9 cellular contexts compared by ENCODE assay signal in genomic region chr9:133460405-133461175, GRCh38. TPM values are rescaled to one million over a fixed set of nuclear protein-coding genes. Genes with fewer than 3 reads are reported as not detected.
DNase-seq lines count a peak whose midpoint lies in the region; ATAC-seq, FAIRE-seq and TF ChIP-seq lines count a peak whose summit lies in the region.
"Had no signal": no experiment of that assay in that cellular context is flagged by ENCODE, and none has a peak within 500 bp of the region (broad histone marks: within the 10 kb centered on the region; RNA-seq: fewer than 3 reads in every experiment).

No MANE protein-coding gene starts in this region.

- H3K36me3 ChIP-seq in ES-I3 (ENCODE audit: insufficient read depth, low read length) (no peaks in the 10 kb centered on the region), HUES64 (ENCODE audit: insufficient read depth, low read length) (peaks cover 2% of the 10 kb centered on the region), endothelial cell of umbilical vein (ENCODE audit: control insufficient read depth in 2 of 2, extremely low read depth in 1 of 2, insufficient read depth in 2 of 2, low read length in 2 of 2) (no peaks in the 10 kb centered on the region), mucosa of stomach (ENCODE audit: control insufficient read depth, insufficient read depth, low read length) (no peaks in the 10 kb centered on the region)

- 13% methylated on average over 28 of the region's 30 CpGs for WGBS in HUES64

- H2AFZ ChIP-seq in endothelial cell of umbilical vein (ENCODE audit: low read depth, low read length), result peak overlapping the region; percentile 75

- ATAC-seq in GM21381 (IDR thresholded peaks at IDR 0.05; ENCODE audit: unreplicated experiment), result peak; percentile 24

- no peaks in the 10 kb centered on the region for H3K9me3 ChIP-seq in ES-I3 (ENCODE audit: control insufficient read depth, insufficient read depth, low read length)
- H3K9me3 ChIP-seq in HUES64 (ENCODE audit: insufficient read depth, low read depth, low read length), result no peaks in the 10 kb centered on the region
- no peaks in the 10 kb centered on the region for H3K9me3 ChIP-seq in endothelial cell of umbilical vein (replicated peaks; ENCODE audit: control insufficient read depth, insufficient read depth, low read length)
- H3K9me3 ChIP-seq in mucosa of stomach (ENCODE audit: control insufficient read depth, low read length), result no peaks in the 10 kb centered on the region

- dilution Hi-C loops in endothelial cell of umbilical vein (cut with MboI; ENCODE audit: extremely low pct_ligation_motif_present, low sequenced_read_pairs), result no loop called here

- no peak for FAIRE-seq in endothelial cell of umbilical vein (lab: Jason Lieb, UNC)
- FAIRE-seq: colon had no signal

- POLR2A ChIA-PET in endothelial cell of umbilical vein (lab: Charles Lee), result interaction anchor here (0.6 to 1.5 kb wide), 3 partner anchors 17 to 218 kb away, joined by 4 to 8 read pairs (median 8); partner anchors contain the start of genes MED22, RPL7A and SLC2A6

- no TSS peak for BruUV-seq in endothelial cell of umbilical vein (replicated peaks; lab: Mats Ljungman, UMichigan)

- H3K4me3 ChIP-seq in HUES64 (ENCODE audit: low read length), result peak overlapping the region; percentile 98
- H3K4me3 ChIP-seq in endothelial cell of umbilical vein (replicated peaks in 1 of 3; ENCODE audit: insufficient read depth in 1 of 3, low read depth in 1 of 3, low read length in 3 of 3), result peak overlapping the region in 2 of 3 experiments; percentile 60 to 82
- H3K4me3 ChIP-seq in mucosa of stomach (ENCODE audit: low read length), result peak overlapping the region; percentile 33

- no peak for TF ChIP-seq CTCF in endothelial cell of umbilical vein (IDR thresholded peaks at IDR 0.05; ENCODE audit: extremely low read depth in 1 of 2, insufficient read depth in 1 of 2, low read depth in 1 of 2, low read length in 2 of 2)

- H3K27me3 ChIP-seq in HUES64 (ENCODE audit: insufficient read depth, low read length) (0 out of 2 replicates have a peak, but pooled peaks cover 2% of the 10 kb centered on the region), endothelial cell of umbilical vein (ENCODE audit: control insufficient read depth in 2 of 2, insufficient read depth in 2 of 2, low read length in 2 of 2) (no peaks in the 10 kb centered on the region), mucosa of stomach (ENCODE audit: control insufficient read depth, insufficient read depth, low read length) (no peaks in the 10 kb centered on the region)

- no peaks in the 10 kb centered on the region for H3K9me1 ChIP-seq in endothelial cell of umbilical vein (replicated peaks; ENCODE audit: control insufficient read depth, extremely low read depth, insufficient read depth, low read length)

- no peaks in the 10 kb centered on the region for H3K79me2 ChIP-seq in endothelial cell of umbilical vein (ENCODE audit: control insufficient read depth, insufficient read depth, low read length)

- H3K4me1 ChIP-seq in ES-I3 (ENCODE audit: insufficient read depth, low read length), result peaks cover 19% of the 10 kb centered on the region; the same call in 1 of the 2 replicates
- peaks cover 12% of the 10 kb centered on the region for H3K4me1 ChIP-seq in HUES64 (ENCODE audit: insufficient read depth, low read length)
- H3K4me1 ChIP-seq in endothelial cell of umbilical vein (ENCODE audit: control insufficient read depth, extremely low read depth, insufficient read depth, low read length), result peaks cover 9% of the 10 kb centered on the region
- H3K4me1 ChIP-seq in mucosa of stomach (ENCODE audit: control insufficient read depth, insufficient read depth, low read length), result peaks cover 30% of the 10 kb centered on the region

- DNase-seq in SW480 (ENCODE audit: low spot score), result peak; percentile 63
- DNase-seq in endothelial cell of umbilical vein (ENCODE audit: low read depth, low spot score), result peak; percentile 23
- no peak for DNase-seq in EL
- DNase-seq in NOMO-1 treated with DMSO at 0.1 percent for 48 hours (lab: John Stamatoyannopoulos, UW; ENCODE audit: unreplicated experiment), result no peak

- no peaks in the 10 kb centered on the region for H4K20me1 ChIP-seq in endothelial cell of umbilical vein (replicated peaks; ENCODE audit: control insufficient read depth, extremely low read depth, insufficient read depth, low read length)

- H3K4me2 ChIP-seq in endothelial cell of umbilical vein (ENCODE audit: insufficient read depth, low read length), result peak overlapping the region; percentile 74

- peak overlapping the region; percentile 85 for H3K9ac ChIP-seq in ES-I3 (ENCODE audit: low read depth, low read length)
- peak overlapping the region; percentile 67 for H3K9ac ChIP-seq in HUES64 (ENCODE audit: low read depth, low read length)
- H3K9ac ChIP-seq in endothelial cell of umbilical vein (replicated peaks; ENCODE audit: extremely low read depth, insufficient read depth, low read length), result peak overlapping the region; percentile 86
- H3K9ac ChIP-seq in mucosa of stomach (ENCODE audit: low read length), result peak overlapping the region; percentile 79

- intact Hi-C loops in endothelial cell of umbilical vein (cut with micrococcal nuclease), result no loop called here

- TF ChIP-seq POLR2A in endothelial cell of umbilical vein (IDR thresholded peaks at IDR 0.05; ENCODE audit: low read depth, low read length), result no peak

- H3K27ac ChIP-seq in HUES64 (ENCODE audit: low read depth, low read length) (peak overlapping the region; percentile 99; the same call in 1 of the 2 replicates), endothelial cell of umbilical vein (ENCODE audit: insufficient read depth, low read depth, low read length) (no peak overlapping the region)

- CTCF ChIA-PET in endothelial cell of umbilical vein (lab: Charles Lee), result interaction anchor here (0.5 to 1.5 kb wide), 2 partner anchors 9 to 274 kb away, joined by 3 to 4 read pairs; no protein-coding TSS in a partner anchor

TF ChIP-seq in endothelial cell of umbilical vein, 7 proteins besides CTCF, POLR2A, EP300 and RAD21 (continues in another document):
- TF ChIP-seq GATA2 (IDR thresholded peaks at IDR 0.05; ENCODE audit: insufficient read depth, insufficient read length, low read depth, low read length) (no peak), JUN (IDR thresholded peaks at IDR 0.05; ENCODE audit: borderline replicate concordance, insufficient read depth, insufficient read length, low read depth) (no peak), POLR2AphosphoS5 (IDR thresholded peaks at IDR 0.05; ENCODE audit: insufficient read depth, low read depth, low read length) (no peak), MYC (IDR thresholded peaks at IDR 0.05; ENCODE audit: low read depth, low read length) (no peak), FOS (IDR thresholded peaks at IDR 0.05; ENCODE audit: borderline replicate concordance, insufficient read depth, low read length) (no peak)
- TF ChIP-seq, protein P1, sequence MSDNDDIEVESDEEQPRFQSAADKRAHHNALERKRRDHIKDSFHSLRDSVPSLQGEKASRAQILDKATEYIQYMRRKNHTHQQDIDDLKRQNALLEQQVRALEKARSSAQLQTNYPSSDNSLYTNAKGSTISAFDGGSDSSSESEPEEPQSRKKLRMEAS (IDR thresholded peaks at IDR 0.05; ENCODE audit: insufficient read depth, insufficient read length), result no peak

RNA-seq across cellular contexts. Expression of gene CACFD1, which starts 0.8 kb away (rescaled TPM):
- polyA plus RNA-seq in HUES64 (2013, experiment 1 of 2), result 12.7 TPM
- 13.3 TPM for polyA plus RNA-seq in HUES64 (2013, experiment 2 of 2)
- 9.7 and 9.8 TPM in 2 replicates for total RNA-seq in endothelial cell of umbilical vein
- polyA plus RNA-seq in endothelial cell of umbilical vein, result 11.5 and 14.0 TPM in 2 replicates
- polyA plus RNA-seq in endothelial cell of umbilical vein (2011; cell fraction: cytosol; rRNA removed), result 8.3 and 10.5 TPM in 2 replicates
- polyA plus RNA-seq in endothelial cell of umbilical vein (2011; cell fraction: nucleus; rRNA removed), result 12.6 and 12.9 TPM in 2 replicates
- 4.2 and 7.4 TPM in 2 replicates for polyA plus RNA-seq in endothelial cell of umbilical vein (2012)
- polyA minus RNA-seq in endothelial cell of umbilical vein, result 15.5 and 23.6 TPM in 2 replicates
- 4.8 TPM for polyA minus RNA-seq in endothelial cell of umbilical vein (2011; cell fraction: cytosol; rRNA and poly(A)+ RNA removed)
- polyA minus RNA-seq in endothelial cell of umbilical vein (2011; cell fraction: nucleus; rRNA and poly(A)+ RNA removed), result 12.0 and 13.8 TPM in 2 replicates

RNA-seq across cellular contexts. Expression of gene SLC2A6, which starts 18.3 kb away (rescaled TPM):
- 15.8 TPM for polyA plus RNA-seq in HUES64 (2013, experiment 1 of 2)
- polyA plus RNA-seq in HUES64 (2013, experiment 2 of 2), result 13.8 TPM
- total RNA-seq in endothelial cell of umbilical vein, result 35.7 and 39.0 TPM in 2 replicates
- polyA plus RNA-seq in endothelial cell of umbilical vein, result 39.6 and 56.1 TPM in 2 replicates
- 22.2 and 35.3 TPM in 2 replicates for polyA plus RNA-seq in endothelial cell of umbilical vein (2011; cell fraction: cytosol; rRNA removed)
- 30.6 and 37.6 TPM in 2 replicates for polyA plus RNA-seq in endothelial cell of umbilical vein (2011; cell fraction: nucleus; rRNA removed)
- polyA plus RNA-seq in endothelial cell of umbilical vein (2012), result 28.1 and 30.1 TPM in 2 replicates
- 28.7 and 32.0 TPM in 2 replicates for polyA minus RNA-seq in endothelial cell of umbilical vein
- polyA minus RNA-seq in endothelial cell of umbilical vein (2011; cell fraction: cytosol; rRNA and poly(A)+ RNA removed), result 19.4 TPM
- polyA minus RNA-seq in endothelial cell of umbilical vein (2011; cell fraction: nucleus; rRNA and poly(A)+ RNA removed), result 23.5 and 30.4 TPM in 2 replicates

RNA-seq across cellular contexts. Expression of gene ADAMTS13, which starts 38.4 kb away (rescaled TPM):
- 2.3 TPM for polyA plus RNA-seq in HUES64 (2013, experiment 1 of 2)
- 4.4 TPM for polyA plus RNA-seq in HUES64 (2013, experiment 2 of 2)
- 1.4 and 2.5 TPM in 2 replicates for total RNA-seq in endothelial cell of umbilical vein
- polyA plus RNA-seq in endothelial cell of umbilical vein, result 1.5 and 1.8 TPM in 2 replicates
- 0.35 and 0.68 TPM in 2 replicates for polyA plus RNA-seq in endothelial cell of umbilical vein (2011; cell fraction: cytosol; rRNA removed)
- polyA plus RNA-seq in endothelial cell of umbilical vein (2011; cell fraction: nucleus; rRNA removed), result 6.8 and 7.8 TPM in 2 replicates
- 1.6 and 2.4 TPM in 2 replicates for polyA plus RNA-seq in endothelial cell of umbilical vein (2012)
- polyA minus RNA-seq in endothelial cell of umbilical vein, result 0.44 and 0.98 TPM in 2 replicates
- polyA minus RNA-seq in endothelial cell of umbilical vein (2011; cell fraction: cytosol; rRNA and poly(A)+ RNA removed), result 0.61 TPM
- polyA minus RNA-seq in endothelial cell of umbilical vein (2011; cell fraction: nucleus; rRNA and poly(A)+ RNA removed), result 0.96 and 1.6 TPM in 2 replicates

RNA-seq across cellular contexts. Expression of gene REXO4, which starts 42.8 kb away (rescaled TPM):
- 27.1 TPM for polyA plus RNA-seq in HUES64 (2013, experiment 1 of 2)
- 23.2 TPM for polyA plus RNA-seq in HUES64 (2013, experiment 2 of 2)
- 27.0 and 29.5 TPM in 2 replicates for total RNA-seq in endothelial cell of umbilical vein
- polyA plus RNA-seq in endothelial cell of umbilical vein, result 16.9 and 19.5 TPM in 2 replicates
- 21.5 and 22.3 TPM in 2 replicates for polyA plus RNA-seq in endothelial cell of umbilical vein (2011; cell fraction: cytosol; rRNA removed)
- polyA plus RNA-seq in endothelial cell of umbilical vein (2011; cell fraction: nucleus; rRNA removed), result 12.9 and 17.4 TPM in 2 replicates
- 20.1 and 23.6 TPM in 2 replicates for polyA plus RNA-seq in endothelial cell of umbilical vein (2012)
- polyA minus RNA-seq in endothelial cell of umbilical vein, result 13.4 and 15.3 TPM in 2 replicates
- polyA minus RNA-seq in endothelial cell of umbilical vein (2011; cell fraction: cytosol; rRNA and poly(A)+ RNA removed), result 30.8 TPM
- 5.4 and 7.4 TPM in 2 replicates for polyA minus RNA-seq in endothelial cell of umbilical vein (2011; cell fraction: nucleus; rRNA and poly(A)+ RNA removed)

Comparison
In these comparisons a context has a peak if more than half of its experiments do, and no peak if none do; other contexts are left out.
1. H3K4me3 ChIP-seq: peak in every context shown above with its lines; median percentile 98 in HUES64; 71 in endothelial cell of umbilical vein; 33 in mucosa of stomach.
2. DNase-seq: peak in SW480 (single experiment) and endothelial cell of umbilical vein (single experiment); none in EL (single experiment) and NOMO-1 treated with DMSO at 0.1 percent for 48 hours (single experiment).
3. Peak in every context shown above with its lines, with median percentiles within 50 percentile points of each other: H3K9ac ChIP-seq.